ENCODE assay signal across 22 cellular contexts in the genomic region with DNA sequence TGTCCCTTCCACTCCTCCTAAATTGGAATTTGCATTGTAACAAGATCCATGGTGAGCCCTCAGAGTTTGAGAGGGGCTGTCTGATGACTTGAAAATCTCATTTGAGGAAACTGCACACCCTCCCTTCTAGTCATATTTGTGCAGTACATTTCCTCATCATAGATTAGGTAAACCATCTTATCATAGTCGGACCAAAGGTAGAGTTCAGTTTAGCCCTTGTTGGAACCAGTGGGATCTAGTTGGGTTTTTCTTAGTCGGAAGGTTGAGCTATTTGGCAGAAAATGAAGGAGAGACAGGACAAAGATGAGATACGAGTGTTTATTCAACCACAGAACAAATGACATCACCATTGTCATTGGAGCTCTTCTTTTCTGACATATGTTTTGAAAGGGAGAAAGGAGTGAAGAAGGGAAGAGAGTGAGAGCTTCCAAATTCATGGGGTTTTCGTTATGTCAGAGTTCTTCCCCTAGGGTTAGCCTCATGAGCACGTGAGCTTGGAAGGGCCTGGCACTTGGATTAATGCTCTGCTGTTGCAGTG. TPM values are rescaled to one million over a fixed set of nuclear protein-coding genes. Genes with fewer than 3 reads are reported as not detected.
"Had no signal": no experiment of that assay in that cellular context is flagged by ENCODE, and none has a peak within 500 bp of the region (broad histone marks: within the 10 kb centered on the region; RNA-seq: fewer than 3 reads in every experiment).

No MANE protein-coding gene starts in this region.

- FAIRE-seq: bronchial epithelial cell had no signal

- H3K27me3 ChIP-seq: tibial nerve had no signal

- H3K4me3 ChIP-seq: dorsolateral prefrontal cortex, gastroesophageal sphincter, heart right ventricle, skin epidermis, tibial nerve had no signal

- ATAC-seq: activated naive CD8-positive, alpha-beta T cell treated with anti-CD3 and anti-CD28 coated beads, Interleukin-2, amount 50 U/mL, for 24 hours; activated T-helper 17 cell treated with anti-CD3 and anti-CD28 coated beads, Interleukin-2, amount 50 U/mL, for 72 hours; gastroesophageal sphincter; heart right ventricle; right cardiac atrium had no signal

- DNase-seq: activated CD4-positive, CD25-positive, alpha-beta regulatory T cell treated with anti-CD3 and anti-CD28 coated beads, Interleukin-2, amount 50 U/mL, for 72 hours; activated naive CD4-positive, alpha-beta T cell treated with Interleukin-2 at 50 U/mL for 16 hours; activated naive CD8-positive, alpha-beta T cell treated with anti-CD3 and anti-CD28 coated beads, Interleukin-2, amount 50 U/mL, for 24 hours; activated T-cell treated with anti-CD3 and anti-CD28 coated beads for 4 hours; aorta; dorsolateral prefrontal cortex; heart right ventricle; nucleus accumbens; right cardiac atrium; stimulated activated CD4-positive, alpha-beta T cell treated with anti-CD3 and anti-CD28 coated beads, Interleukin-4, amount 100 ng/mL, for 24 hours; stimulated activated naive CD4-positive, alpha-beta T cell; substantia nigra had no signal

- H3K9me3 ChIP-seq: gastroesophageal sphincter, heart right ventricle, tibial nerve had no signal

- H3K27ac ChIP-seq: dorsolateral prefrontal cortex, gastroesophageal sphincter, heart right ventricle had no signal

- H3K36me3 ChIP-seq: gastroesophageal sphincter, heart right ventricle, tibial nerve had no signal

- H3K4me1 ChIP-seq: gastroesophageal sphincter, heart right ventricle had no signal

RNA-seq across cellular contexts. Expression of a gene that starts 15.8 kb away (rescaled TPM):
- total RNA-seq: activated CD8-positive, alpha-beta memory T cell treated with anti-CD3 and anti-CD28 coated beads for 36 hours; activated T-helper 17 cell treated with anti-CD3 and anti-CD28 coated beads, Interleukin-2, amount 50 U/mL, for 72 hours; aorta; bronchial epithelial cell; dorsolateral prefrontal cortex; gastroesophageal sphincter; heart right ventricle; lung microvascular endothelial cell; posterior vena cava; right cardiac atrium; T-helper 1 cell treated with Interleukin-12 subunit alpha and Interleukin-12 subunit beta and Interleukin-4 antibody, amounts not matched to agents 30 ng/mL and 1 ng/mL, for 36 hours; tibial nerve had no signal
- polyA plus RNA-seq: heart right ventricle had no signal

RNA-seq across cellular contexts. Expression of a gene that starts 33.9 kb away (rescaled TPM):
- total RNA-seq: activated CD8-positive, alpha-beta memory T cell treated with anti-CD3 and anti-CD28 coated beads for 36 hours; activated T-helper 17 cell treated with anti-CD3 and anti-CD28 coated beads, Interleukin-2, amount 50 U/mL, for 72 hours; aorta; bronchial epithelial cell; gastroesophageal sphincter; heart right ventricle; lung microvascular endothelial cell; posterior vena cava; right cardiac atrium; T-helper 1 cell treated with Interleukin-12 subunit alpha and Interleukin-12 subunit beta and Interleukin-4 antibody, amounts not matched to agents 30 ng/mL and 1 ng/mL, for 36 hours; tibial nerve had no signal
- polyA plus RNA-seq: esophagus, heart right ventricle, right cardiac atrium had no signal

RNA-seq across cellular contexts. Expression of a gene that starts 36.6 kb away (rescaled TPM):
- total RNA-seq: activated CD8-positive, alpha-beta memory T cell treated with anti-CD3 and anti-CD28 coated beads for 36 hours; right cardiac atrium; T-helper 1 cell treated with Interleukin-12 subunit alpha and Interleukin-12 subunit beta and Interleukin-4 antibody, amounts not matched to agents 30 ng/mL and 1 ng/mL, for 36 hours; tibial nerve had no signal
- polyA plus RNA-seq: right cardiac atrium had no signal
